ENCODE assay signal across 8 cellular contexts in genomic region chr2:105454801-105455485, GRCh38. TPM values are rescaled to one million over a fixed set of nuclear protein-coding genes. Genes with fewer than 3 reads are reported as not detected.
A peak's percentile ranks its signal among the peaks of the same experiment; 100 is the strongest.
DNase-seq lines count a peak whose midpoint lies in the region; ATAC-seq and TF ChIP-seq lines count a peak whose summit lies in the region.

No MANE protein-coding gene starts in this region.

- no peaks in the 10 kb centered on the region for H3K4me1 Mint-ChIP-seq in activated CD4-positive, alpha-beta T cell treated with anti-CD3 and anti-CD28 coated beads, Interleukin-2, amount 10 ng/mL, durations not matched to agents 7 days and 5 days

- H3K36me3 Mint-ChIP-seq in activated CD4-positive, alpha-beta T cell treated with anti-CD3 and anti-CD28 coated beads, Interleukin-2, amount 10 ng/mL, durations not matched to agents 7 days and 5 days (ENCODE audit: low read depth) = no peaks in the 10 kb centered on the region

- DNase-seq in COLO668 (lab: John Stamatoyannopoulos, UW; ENCODE audit: unreplicated experiment) (peak; percentile 29), HL-60 (ENCODE audit: low read depth in 1 of 2, low spot score in 1 of 2) (peak in 1 of 2 experiments; percentile 56), WERI-Rb-1 (peak; percentile 33), iPS DF 6.9 (ENCODE audit: low read depth, low spot score) (peak; percentile 16), upper lobe of right lung (no peak), NCI-H2081 treated with DMSO at 0.1 percent for 48 hours (lab: John Stamatoyannopoulos, UW) (no peak), SHP77 treated with DMSO at 0.1 percent for 48 hours (lab: John Stamatoyannopoulos, UW) (no peak)
- DNase-seq in activated CD4-positive, alpha-beta T cell treated with anti-CD3 and anti-CD28 coated beads, Interleukin-2, amount 10 ng/mL, durations not matched to agents 7 days and 5 days = no peak

- peaks cover 4% of the 10 kb centered on the region for H3K27me3 ChIP-seq in HL-60 (ENCODE audit: insufficient read depth, poor library complexity, severe bottlenecking)
- H3K27me3 ChIP-seq in WERI-Rb-1 (ENCODE audit: insufficient read depth, low read depth, severe bottlenecking) = no peaks in the 10 kb centered on the region
- no peaks in the 10 kb centered on the region for H3K27me3 ChIP-seq in iPS DF 6.9 (ENCODE audit: control insufficient read depth, insufficient read depth, low read length)
- no peaks in the 10 kb centered on the region for H3K27me3 ChIP-seq in upper lobe of right lung

- H3K4me1 ChIP-seq in iPS DF 6.9 (ENCODE audit: control insufficient read depth, insufficient read depth, low read length) = no peaks in the 10 kb centered on the region
- no peaks in the 10 kb centered on the region for H3K4me1 ChIP-seq in upper lobe of right lung

- H3K9me3 Mint-ChIP-seq in activated CD4-positive, alpha-beta T cell treated with anti-CD3 and anti-CD28 coated beads, Interleukin-2, amount 10 ng/mL, durations not matched to agents 7 days and 5 days = no peaks in the 10 kb centered on the region

- no CpG with 5 or more reads among the region's 6 CpGs for WGBS in iPS DF 6.9 (ENCODE audit: insufficient coverage, insufficient read length)

- ATAC-seq in upper lobe of right lung = peak; percentile 55

- H3K9me3 ChIP-seq in WERI-Rb-1 (ENCODE audit: severe bottlenecking) (no peaks in the 10 kb centered on the region), iPS DF 6.9 (ENCODE audit: control insufficient read depth, insufficient read depth, low read length) (no peaks in the 10 kb centered on the region), upper lobe of right lung (no peaks in the 10 kb centered on the region)

- H3K27ac ChIP-seq in HL-60 (replicated peaks) = no peak overlapping the region
- no peak overlapping the region for H3K27ac ChIP-seq in WERI-Rb-1
- no peak overlapping the region for H3K27ac ChIP-seq in iPS DF 6.9 (ENCODE audit: low read length)
- H3K27ac ChIP-seq in upper lobe of right lung = no peak overlapping the region

- peak; percentile 62 for TF ChIP-seq CTCF in HL-60 (IDR thresholded peaks at IDR 0.05; ENCODE audit: insufficient read depth, low read length)
- peak; percentile 35; the same call in 1 of the 2 replicates for TF ChIP-seq CTCF in WERI-Rb-1 (IDR thresholded peaks at IDR 0.05; ENCODE audit: low read depth, low read length)
- peak; percentile 30 for TF ChIP-seq CTCF in upper lobe of right lung (IDR thresholded peaks at IDR 0.05)

- intact Hi-C loops in upper lobe of right lung (cut with DNase I) = no loop called here

- H3K4me3 ChIP-seq in HL-60 (replicated peaks; ENCODE audit: insufficient read depth, low read length) (no peak overlapping the region), WERI-Rb-1 (ENCODE audit: low read depth, low read length) (no peak overlapping the region), iPS DF 6.9 (ENCODE audit: low read length) (no peak overlapping the region), upper lobe of right lung (no peak overlapping the region)

- no peak overlapping the region for H3K4me3 Mint-ChIP-seq in activated CD4-positive, alpha-beta T cell treated with anti-CD3 and anti-CD28 coated beads, Interleukin-2, amount 10 ng/mL, durations not matched to agents 7 days and 5 days

- H3K27ac Mint-ChIP-seq in activated CD4-positive, alpha-beta T cell treated with anti-CD3 and anti-CD28 coated beads, Interleukin-2, amount 10 ng/mL, durations not matched to agents 7 days and 5 days = no peak overlapping the region

- POLR2A ChIA-PET in activated CD4-positive, alpha-beta T cell treated with anti-CD3 and anti-CD28 coated beads, Interleukin-2, amount 10 ng/mL, durations not matched to agents 7 days and 5 days (lab: Charles Lee) = no interaction called here

- H3K27me3 Mint-ChIP-seq in activated CD4-positive, alpha-beta T cell treated with anti-CD3 and anti-CD28 coated beads, Interleukin-2, amount 10 ng/mL, durations not matched to agents 7 days and 5 days = peaks cover 2% of the 10 kb centered on the region

- CTCF ChIA-PET in activated CD4-positive, alpha-beta T cell treated with anti-CD3 and anti-CD28 coated beads, Interleukin-2, amount 10 ng/mL, durations not matched to agents 7 days and 5 days (lab: Charles Lee) = no interaction called here

- H3K36me3 ChIP-seq in WERI-Rb-1 = no peaks in the 10 kb centered on the region
- no peaks in the 10 kb centered on the region for H3K36me3 ChIP-seq in iPS DF 6.9 (ENCODE audit: control insufficient read depth, insufficient read depth, low read length)
- H3K36me3 ChIP-seq in upper lobe of right lung = no peaks in the 10 kb centered on the region

RNA-seq across cellular contexts. Expression of gene FHL2, which starts 56.1 kb away (rescaled TPM):
- 13.8 TPM for total RNA-seq in upper lobe of right lung
- 1 to 10 TPM; 3.6 TPM for total RNA-seq in activated CD4-positive, alpha-beta T cell treated with anti-CD3 and anti-CD28 coated beads, Interleukin-2, amount 10 ng/mL, durations not matched to agents 7 days and 5 days

Comparison
In these comparisons a context has a peak if more than half of its experiments do, and no peak if none do; other contexts are left out.
1. DNase-seq: peak in COLO668 (single experiment), WERI-Rb-1 (single experiment) and iPS DF 6.9 (single experiment); none in upper lobe of right lung (single experiment), activated CD4-positive, alpha-beta T cell treated with anti-CD3 and anti-CD28 coated beads, Interleukin-2, amount 10 ng/mL, durations not matched to agents 7 days and 5 days (single experiment), NCI-H2081 treated with DMSO at 0.1 percent for 48 hours (single experiment) and SHP77 treated with DMSO at 0.1 percent for 48 hours (single experiment).
2. Peak in every context shown above with its lines, with median percentiles within 50 percentile points of each other: CTCF ChIP-seq.